In genomic region chr18:34092796-34093195, GRCh38 we compare ENCODE assay signal across 27 cellular contexts.
DNase-seq lines count a peak whose midpoint lies in the region; ATAC-seq, FAIRE-seq and TF ChIP-seq lines count a peak whose summit lies in the region.
"Had no signal": no experiment of that assay in that cellular context is flagged by ENCODE, and none has a peak within 500 bp of the region (broad histone marks: within the 10 kb centered on the region; RNA-seq: fewer than 3 reads in every experiment).

No MANE protein-coding gene starts in this region.

- H3K4me3 ChIP-seq in A549 = no peak overlapping the region
- H3K4me3 ChIP-seq in K562 = no peak overlapping the region
- no peak overlapping the region for H3K4me3 ChIP-seq in GM23248
- H3K4me3 ChIP-seq: BLaER1 treated with 17β-estradiol and CSF1 and Interleukin-3, amounts not matched to agents 10 nM and 100 nM; GM12878 had no signal

- no peak for TF ChIP-seq EP300 in A549 (IDR thresholded peaks at IDR 0.05)
- no peak for TF ChIP-seq EP300 in K562 (IDR thresholded peaks at IDR 0.05; ENCODE audit: low read length)

- H4K20me1 ChIP-seq in K562 (replicated peaks; ENCODE audit: control insufficient read depth, insufficient read depth, low read length) = no peaks in the 10 kb centered on the region
- no peaks in the 10 kb centered on the region for H4K20me1 ChIP-seq in GM23248 (ENCODE audit: insufficient read depth)
- H4K20me1 ChIP-seq: BLaER1 treated with 17β-estradiol and CSF1 and Interleukin-3, amounts not matched to agents 10 nM and 100 nM had no signal

- no peak for TF ChIP-seq POLR2A in A549 (IDR thresholded peaks at IDR 0.05; ENCODE audit: low read length)
- TF ChIP-seq POLR2A in K562 (conservative IDR thresholded peaks at IDR 0.05) = no peak

- H3K27ac ChIP-seq in A549 = no peak overlapping the region
- no peak overlapping the region for H3K27ac ChIP-seq in K562 (ENCODE audit: extremely low read depth, low read depth, low read length)
- no peak overlapping the region for H3K27ac ChIP-seq in GM23248
- H3K27ac ChIP-seq: BLaER1 treated with 17β-estradiol and CSF1 and Interleukin-3, amounts not matched to agents 10 nM and 100 nM; C4-2B had no signal

- H3K9ac ChIP-seq in K562 (ENCODE audit: insufficient read depth in 1 of 2, low read depth in 2 of 2, low read length in 2 of 2) (no peak overlapping the region), GM23248 (no peak overlapping the region)
- H3K9ac ChIP-seq: BLaER1 treated with 17β-estradiol and CSF1 and Interleukin-3, amounts not matched to agents 10 nM and 100 nM had no signal

- no peaks in the 10 kb centered on the region for H3K27me3 ChIP-seq in K562 (ENCODE audit: control insufficient read depth in 2 of 2, insufficient read depth in 2 of 2, low read length in 2 of 2)
- no peaks in the 10 kb centered on the region for H3K27me3 ChIP-seq in GM23248 (replicated peaks; ENCODE audit: insufficient read depth)
- H3K27me3 ChIP-seq: BLaER1 treated with 17β-estradiol and CSF1 and Interleukin-3, amounts not matched to agents 10 nM and 100 nM had no signal

- no peak for TF ChIP-seq RAD21 in A549 (conservative IDR thresholded peaks at IDR 0.05 in 1 of 2, IDR thresholded peaks at IDR 0.05 in 1 of 2)
- TF ChIP-seq RAD21 in K562 (CRISPR knock-in tag; conservative IDR thresholded peaks at IDR 0.05 in 1 of 2, IDR thresholded peaks at IDR 0.05 in 1 of 2) = no peak

- H3K9me2 ChIP-seq in GM23248 (ENCODE audit: insufficient read depth) = no peaks in the 10 kb centered on the region

- DNase-seq in A549 (ENCODE audit: low read depth in 1 of 2, low spot score in 1 of 2) (no peak), D721Med (ENCODE audit: insufficient read length, low spot score) (no peak), K562 (ENCODE audit: extremely low read depth in 1 of 4, low spot score in 3 of 4) (no peak), NCI-H2196 (lab: John Stamatoyannopoulos, UW; ENCODE audit: unreplicated experiment) (no peak), GM23248 (no peak)
- DNase-seq: 8988T; AML-193; Caco-2; Calu3; CD4-positive, alpha-beta T cell; CD8-positive, alpha-beta T cell; DMS 273 treated with DMSO at 0.1 percent for 48 hours; DMS153; DMS53; DMS79; DND-41; EL; GDM1 had no signal

- no TSS peak for BruUV-seq in K562 (replicated peaks; lab: Mats Ljungman, UMichigan)

- no peaks in the 10 kb centered on the region for H3K9me3 ChIP-seq in A549
- H3K9me3 ChIP-seq in K562 (replicated peaks; ENCODE audit: control insufficient read depth, insufficient read depth, low read depth, low read length) = no peaks in the 10 kb centered on the region; the same call in 1 of the 2 replicates
- H3K9me3 ChIP-seq in GM23248 (ENCODE audit: low read depth) = no peaks in the 10 kb centered on the region
- H3K9me3 ChIP-seq: BLaER1 treated with 17β-estradiol and CSF1 and Interleukin-3, amounts not matched to agents 10 nM and 100 nM; Caco-2 had no signal

- intact Hi-C loops in K562 (cut with micrococcal nuclease) = no loop called here

- no peak for ATAC-seq in A549
- ATAC-seq in K562 = no peak
- ATAC-seq in HG02884 (IDR thresholded peaks at IDR 0.05; ENCODE audit: unreplicated experiment) = no peak
- ATAC-seq in HG02588 (IDR thresholded peaks at IDR 0.05; ENCODE audit: unreplicated experiment) = no peak
- ATAC-seq: CD8-positive, alpha-beta T cell had no signal

- CTCF ChIA-PET in A549 (lab: Yijun Ruan, JAX) = no interaction called here
- CTCF ChIA-PET in K562 (lab: Yijun Ruan, JAX; ENCODE audit: low intra/inter-chr PET ratio) = no interaction called here

- POLR2A ChIA-PET in A549 (lab: Yijun Ruan, JAX) = no interaction called here
- POLR2A ChIA-PET in K562 (lab: Yijun Ruan, JAX) = no interaction called here

- H3F3A ChIP-seq in GM23248 (ENCODE audit: insufficient read depth) = no peaks in the 10 kb centered on the region

- no peaks in the 10 kb centered on the region for H3K36me3 ChIP-seq in K562 (ENCODE audit: control insufficient read depth, insufficient read depth, low read length)
- no peaks in the 10 kb centered on the region for H3K36me3 ChIP-seq in GM23248 (ENCODE audit: low read depth)
- H3K36me3 ChIP-seq: BLaER1 treated with 17β-estradiol and CSF1 and Interleukin-3, amounts not matched to agents 10 nM and 100 nM had no signal

- H3K9me1 ChIP-seq in K562 (ENCODE audit: control insufficient read depth, insufficient read depth, low read length) = no peaks in the 10 kb centered on the region

- in situ Hi-C loops in K562 (cut with MboI) = no loop called here
- in situ Hi-C loops in GM23248 (cut with MboI) = no loop called here

- TF ChIP-seq CTCF in A549 (IDR thresholded peaks at IDR 0.05) (no peak), D721Med (IDR thresholded peaks at IDR 0.05; ENCODE audit: insufficient read depth, missing control alignments) (no peak), K562 (IDR thresholded peaks at IDR 0.05 in 2 of 3, conservative IDR thresholded peaks at IDR 0.05 in 1 of 3; ENCODE audit: insufficient read depth in 2 of 3, low read depth in 1 of 3, low read length in 3 of 3) (no peak)

- H3K4me2 ChIP-seq in A549 (no peak overlapping the region), K562 (ENCODE audit: insufficient read depth, low read length) (no peak overlapping the region), GM23248 (ENCODE audit: unreplicated experiment) (no peak overlapping the region)
- H3K4me2 ChIP-seq: BLaER1 treated with 17β-estradiol and CSF1 and Interleukin-3, amounts not matched to agents 10 nM and 100 nM had no signal

- H3K4me1 ChIP-seq in A549 (no peaks in the 10 kb centered on the region), K562 (replicated peaks in 1 of 2; ENCODE audit: control insufficient read depth in 2 of 2, insufficient read depth in 2 of 2, low read length in 2 of 2) (no peaks in the 10 kb centered on the region), GM23248 (ENCODE audit: insufficient read depth) (no peaks in the 10 kb centered on the region)
- H3K4me1 ChIP-seq: BLaER1 treated with 17β-estradiol and CSF1 and Interleukin-3, amounts not matched to agents 10 nM and 100 nM; Caco-2 had no signal

- H3K79me2 ChIP-seq in K562 (ENCODE audit: control insufficient read depth, insufficient read depth, low read length) (no peaks in the 10 kb centered on the region), GM23248 (ENCODE audit: insufficient read depth) (no peaks in the 10 kb centered on the region)

- no peak for FAIRE-seq in A549 (lab: Jason Lieb, UNC)
- peak; percentile 89 for FAIRE-seq in D721Med (lab: Jason Lieb, UNC)
- no peak for FAIRE-seq in K562 (lab: Jason Lieb, UNC)
- peak; percentile 33 for FAIRE-seq in islet of Langerhans (lab: Jason Lieb, UNC)
- FAIRE-seq: A204.1, GM12878, GM12892, GM18507 had no signal

- WGBS in A549 (ENCODE audit: missing lambda C conversion rate) = 0% methylated on average over 1 of the region's 1 CpG
- WGBS in K562 (ENCODE audit: insufficient coverage, low coverage, missing lambda C conversion rate) = 0% methylated on average over 1 of the region's 1 CpG
- 32 to 35% methylated on average over 1 of the region's 1 CpG for WGBS in GM23248 (ENCODE audit: low coverage in 1 of 2, low lambda C conversion rate in 2 of 2, missing lambda C conversion rate in 2 of 2), 2 experiments

- no peak overlapping the region for H2AFZ ChIP-seq in K562 (ENCODE audit: low read depth, low read length)
- H2AFZ ChIP-seq in GM23248 = no peak overlapping the region

TF ChIP-seq in A549, 52 proteins besides CTCF, POLR2A, EP300 and RAD21 (continues in another document):
- peak; percentile 58 for TF ChIP-seq MAFK (IDR thresholded peaks at IDR 0.05; ENCODE audit: partially characterized antibody)

TF ChIP-seq in K562, 482 proteins besides CTCF, POLR2A, EP300 and RAD21 (continues in another document):
- TF ChIP-seq ZNF316 (IDR thresholded peaks at IDR 0.05) (peak; percentile 53; the same call in 1 of the 2 replicates), CREBBP (IDR thresholded peaks at IDR 0.05; ENCODE audit: low read depth, low read length) (no peak), SMAD1 (IDR thresholded peaks at IDR 0.05; ENCODE audit: low read depth, low read length, partially characterized antibody) (no peak), HDAC6 (IDR thresholded peaks at IDR 0.05; ENCODE audit: low read depth, low read length) (no peak), NR3C1 (CRISPR knock-in tag; IDR thresholded peaks at IDR 0.05) (no peak), ELF4 (CRISPR knock-in tag; IDR thresholded peaks at IDR 0.05) (no peak), ZNF212 (CRISPR knock-in tag; IDR thresholded peaks at IDR 0.05) (no peak), CEBPG (CRISPR knock-in tag; IDR thresholded peaks at IDR 0.05) (no peak), CEBPG (tag; conservative IDR thresholded peaks at IDR 0.05 in 1 of 2, IDR thresholded peaks at IDR 0.05 in 1 of 2) (no peak), MTA3 (IDR thresholded peaks at IDR 0.05; ENCODE audit: borderline replicate concordance) (no peak), ZNF224 (CRISPR knock-in tag; IDR thresholded peaks at IDR 0.05) (no peak), AFF1 (IDR thresholded peaks at IDR 0.05; ENCODE audit: low read depth in 1 of 2, partially characterized antibody in 2 of 2) (no peak), MCM7 (IDR thresholded peaks at IDR 0.05) (no peak), CBX3 (IDR thresholded peaks at IDR 0.05; ENCODE audit: borderline replicate concordance in 1 of 2, low read length in 2 of 2) (no peak)

Comparison
In these comparisons a context has a peak if more than half of its experiments do, and no peak if none do; other contexts are left out.
1. Of the 35 proteins assayed by ChIP-seq in both K562 and A549: peak only in K562: none; only in A549: none; in both: MAFK; in neither: 34.